8 cellular contexts compared by ENCODE assay signal in the genomic region with DNA sequence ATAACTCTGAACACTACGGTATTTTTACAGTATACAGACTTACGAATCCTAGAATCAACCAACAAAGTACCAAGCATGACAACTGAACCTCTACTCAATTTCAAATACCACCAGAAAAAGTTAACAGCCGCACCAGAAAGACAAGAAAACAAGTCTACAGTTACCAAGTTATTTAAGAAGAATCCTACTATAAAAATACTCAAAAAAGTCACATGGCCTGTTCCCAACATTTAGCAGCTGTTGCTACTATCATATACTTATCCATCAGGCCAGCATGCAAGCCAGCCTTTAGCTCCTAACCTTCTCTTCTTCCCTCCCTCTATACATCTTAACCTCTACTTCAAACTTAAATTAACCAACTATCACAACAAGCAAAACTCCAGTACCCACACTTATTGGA. TPM values are rescaled to one million over a fixed set of nuclear protein-coding genes. Genes with fewer than 3 reads are reported as not detected.
DNase-seq lines count a peak whose midpoint lies in the region; ATAC-seq, FAIRE-seq and TF ChIP-seq lines count a peak whose summit lies in the region.

No MANE protein-coding gene starts in this region.

- TF ChIP-seq CTCF in heart right ventricle (IDR thresholded peaks at IDR 0.05), result no peak
- TF ChIP-seq CTCF in vagina (IDR thresholded peaks at IDR 0.05), result no peak

- ATAC-seq in heart right ventricle (no peak), Right ventricle myocardium superior (ENCODE audit: poor library complexity) (no peak), HG02840 (IDR thresholded peaks at IDR 0.05; ENCODE audit: low FRiP score, unreplicated experiment) (no peak)

- H3K36me3 ChIP-seq in heart right ventricle (peaks cover 0 to 53% (median 35%) of the 10 kb centered on the region in 9 donors), vagina (peaks cover 0 to 39% of the 10 kb centered on the region in 2 donors)

- WGBS in heart right ventricle, 2 donors, result 34 to 35% methylated on average over 3 of the region's 3 CpGs

- H3K9me3 ChIP-seq in heart right ventricle (no peaks in the 10 kb centered on the region), vagina (no peaks in the 10 kb centered on the region)

- H3K4me3 ChIP-seq in heart right ventricle (peak overlapping the region in 8 of 10 donors; percentile 78 to 99 (median 95)), vagina (peak overlapping the region; percentile 98 to 100)

- H3K4me1 ChIP-seq in heart right ventricle (peaks cover 4 to 63% (median 58%) of the 10 kb centered on the region in 9 donors), vagina (peaks cover 61% of the 10 kb centered on the region)

- TF ChIP-seq POLR2A in vagina (IDR thresholded peaks at IDR 0.05), result no peak

- DNase-seq in heart right ventricle (no peak), Right ventricle myocardium superior (no peak), astrocyte of the hippocampus (ENCODE audit: low read depth, low spot score) (peak; percentile 12), lung microvascular endothelial cell (ENCODE audit: low read depth in 2 of 2) (peak; percentile 3), vagina (ENCODE audit: extremely low spot score in 2 of 2) (no peak), urothelium cell line (ENCODE audit: low spot score) (no peak)
- no peak for DNase-seq in stimulated activated CD4-positive, alpha-beta T cell treated with anti-CD3 and anti-CD28 coated beads, Interleukin-12 subunit alpha, Interleukin-12 subunit beta, amount 100 ng/mL, for 4 hours

- no peak for FAIRE-seq in urothelium cell line (lab: Jason Lieb, UNC)

- intact Hi-C loops in heart right ventricle (cut with DNase I) (loop anchor here in 4 of 10 donors (5.0 kb wide), 2 partner anchors 36 to 49 kb away; a partner anchor contains a TSS), Right ventricle myocardium superior (cut with DNase I) (loop anchor here (5.0 kb wide), 1 partner anchor 49 kb away; a partner anchor contains a TSS), vagina (cut with DNase I) (no loop called here)

- no peaks in the 10 kb centered on the region for H3K27me3 ChIP-seq in heart right ventricle
- no peaks in the 10 kb centered on the region for H3K27me3 ChIP-seq in vagina

- peak overlapping the region in 1 of 10 donors; percentile 100 for H3K27ac ChIP-seq in heart right ventricle
- peak overlapping the region; percentile 98 for H3K27ac ChIP-seq in vagina

RNA-seq across cellular contexts. Expression of a gene that starts 1.9 kb away (rescaled TPM):
- 10 to 100 TPM; 56.1 to 72.6 (median 61.2) TPM for total RNA-seq in heart right ventricle
- polyA plus RNA-seq in heart right ventricle, result 10 to 100 TPM; 24.6 to 27.4 TPM
- total RNA-seq in Right ventricle myocardium superior, result 55.7 TPM
- total RNA-seq in lung microvascular endothelial cell, result 40.5 and 43.5 TPM in 2 replicates
- 60.9 TPM for total RNA-seq in vagina

RNA-seq across cellular contexts. Expression of a gene that starts 47.1 kb away (rescaled TPM):
- total RNA-seq in heart right ventricle (10 to 100 TPM; 21.3 to 38.1 (median 27.1) TPM), Right ventricle myocardium superior (27.6 TPM), lung microvascular endothelial cell (105 and 131 TPM in 2 replicates), vagina (64.8 TPM)
- 10 to 100 TPM; 31.5 to 52.5 TPM for polyA plus RNA-seq in heart right ventricle

Comparison
In these comparisons a context has a peak if more than half of its experiments do, and no peak if none do; other contexts are left out.
1. DNase-seq: peak in astrocyte of the hippocampus (single experiment) and lung microvascular endothelial cell (2 of 2); none in heart right ventricle (0 of 2), Right ventricle myocardium superior (single experiment), vagina (0 of 2), stimulated activated CD4-positive, alpha-beta T cell treated with anti-CD3 and anti-CD28 coated beads, Interleukin-12 subunit alpha, Interleukin-12 subunit beta, amount 100 ng/mL, for 4 hours (single experiment) and urothelium cell line (single experiment).